Comparison of ENCODE assay signal across 1 cellular context in the genomic region with DNA sequence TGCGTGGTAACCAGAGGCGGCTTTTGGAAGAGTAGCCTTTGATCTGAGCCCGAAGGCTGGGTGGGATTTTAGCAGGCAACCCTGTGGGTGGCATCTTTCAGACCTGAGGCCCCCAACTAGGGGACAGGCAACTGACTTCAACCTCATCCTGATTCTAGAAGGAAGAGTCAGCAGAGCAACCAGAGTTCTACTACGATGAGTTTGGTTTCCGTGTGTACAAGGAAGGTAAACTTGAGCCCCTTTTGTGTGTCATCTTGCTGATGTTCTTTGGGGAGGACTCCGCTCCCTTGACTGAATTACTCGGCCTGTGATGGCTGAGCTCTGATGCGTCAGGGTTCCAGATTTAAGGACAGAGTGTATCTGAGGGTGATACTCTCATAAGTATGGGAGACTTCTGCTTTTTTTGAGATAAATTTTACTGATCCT.
TF ChIP-seq lines count a peak whose summit lies in the region.

No MANE protein-coding gene starts in this region.

TF ChIP-seq in HepG2, 621 proteins besides CTCF, POLR2A, EP300 and RAD21:
- TF ChIP-seq ZNF841 (CRISPR knock-in tag; IDR thresholded peaks at IDR 0.05; ENCODE audit: borderline replicate concordance) (no peak), LBX2 (CRISPR knock-in tag; IDR thresholded peaks at IDR 0.05; ENCODE audit: borderline replicate concordance) (no peak), ZKSCAN8 (CRISPR knock-in tag; IDR thresholded peaks at IDR 0.05; ENCODE audit: borderline replicate concordance) (no peak), GZF1 (CRISPR knock-in tag; IDR thresholded peaks at IDR 0.05) (no peak)
